Comparison of ENCODE assay signal across 12 cellular contexts in genomic region chr2:149036507-149037293, GRCh38. TPM values are rescaled to one million over a fixed set of nuclear protein-coding genes. Genes with fewer than 3 reads are reported as not detected.
"Had no signal": no experiment of that assay in that cellular context is flagged by ENCODE, and none has a peak within 500 bp of the region (broad histone marks: within the 10 kb centered on the region; RNA-seq: fewer than 3 reads in every experiment).

No MANE protein-coding gene starts in this region.

- H3K4me1 ChIP-seq: ascending aorta, foreskin keratinocyte, right atrium auricular region had no signal

- H3K4me3 Mint-ChIP-seq: activated CD4-positive, alpha-beta memory T cell treated with anti-CD3 and anti-CD28 coated beads for 36 hours; activated T-cell treated with anti-CD3 and anti-CD28 coated beads, Interleukin-2, amount 50 U/mL, for 4 hours had no signal

- ATAC-seq: activated T-cell treated with anti-CD3 and anti-CD28 coated beads, Interleukin-2, amount 50 U/mL, for 4 hours; foreskin keratinocyte; left lung had no signal

- H3K4me3 ChIP-seq: ascending aorta, left lung, right atrium auricular region, transverse colon had no signal

- H3K27ac Mint-ChIP-seq: activated CD4-positive, alpha-beta memory T cell treated with anti-CD3 and anti-CD28 coated beads for 36 hours had no signal

- H3K36me3 Mint-ChIP-seq: activated CD4-positive, alpha-beta memory T cell treated with anti-CD3 and anti-CD28 coated beads for 36 hours had no signal

- DNase-seq: activated CD4-positive, alpha-beta memory T cell treated with anti-CD3 and anti-CD28 coated beads for 36 hours; activated CD4-positive, CD25-positive, alpha-beta regulatory T cell treated with anti-CD3 and anti-CD28 coated beads, Interleukin-2, amount 50 U/mL, for 72 hours; activated T-cell treated with anti-CD3 and anti-CD28 coated beads, Interleukin-2, amount 50 U/mL, for 4 hours; foreskin keratinocyte; left lung; mesendoderm; small intestine; substantia nigra; transverse colon had no signal

- H3K9me3 Mint-ChIP-seq: activated CD4-positive, alpha-beta memory T cell treated with anti-CD3 and anti-CD28 coated beads for 36 hours; activated T-cell treated with anti-CD3 and anti-CD28 coated beads, Interleukin-2, amount 50 U/mL, for 4 hours had no signal

- H3K27ac ChIP-seq: ascending aorta, foreskin keratinocyte, left lung, right atrium auricular region, transverse colon had no signal

- H3K9me3 ChIP-seq: ascending aorta, left lung, right atrium auricular region, transverse colon had no signal

- H3K36me3 ChIP-seq: ascending aorta, left lung, right atrium auricular region, transverse colon had no signal

- H3K27me3 ChIP-seq: ascending aorta, foreskin keratinocyte, right atrium auricular region had no signal

RNA-seq across cellular contexts. Expression of gene LYPD6B, which starts 1.8 kb away (rescaled TPM):
- total RNA-seq: activated CD4-positive, alpha-beta memory T cell treated with anti-CD3 and anti-CD28 coated beads for 36 hours; activated T-cell treated with anti-CD3 and anti-CD28 coated beads, Interleukin-2, amount 50 U/mL, for 4 hours; ascending aorta; T-helper 2 cell treated with Interferon-gamma antibody and Interleukin-4, amounts not matched to agents 100 ng/mL and 5 ng/mL, for 36 hours had no signal
